ENCODE assay signal across 1 cellular context in the genomic region with DNA sequence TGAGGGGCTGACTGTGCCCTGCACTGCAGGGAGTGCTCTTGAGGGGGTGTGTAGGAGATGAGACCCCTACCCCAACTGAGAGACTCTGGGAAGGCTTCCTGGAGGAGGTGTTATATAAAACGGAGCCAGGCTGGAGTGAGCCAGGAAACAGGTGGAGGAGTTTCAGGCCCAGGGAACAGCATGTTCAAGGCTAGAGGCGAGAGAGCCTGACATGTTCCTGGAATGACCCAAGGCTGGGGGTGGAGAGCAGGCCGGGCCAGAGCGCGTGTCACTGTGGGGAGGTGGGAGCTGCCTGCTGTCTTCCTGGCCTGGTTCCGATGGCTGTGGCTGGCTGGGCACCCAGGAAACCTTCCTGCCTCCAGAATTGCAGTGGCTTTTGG.
TF ChIP-seq lines count a peak whose summit lies in the region.

No MANE protein-coding gene starts in this region.

TF ChIP-seq in HepG2, 621 proteins besides CTCF, POLR2A, EP300 and RAD21 (continued from another document):
- TF ChIP-seq, protein P1, sequence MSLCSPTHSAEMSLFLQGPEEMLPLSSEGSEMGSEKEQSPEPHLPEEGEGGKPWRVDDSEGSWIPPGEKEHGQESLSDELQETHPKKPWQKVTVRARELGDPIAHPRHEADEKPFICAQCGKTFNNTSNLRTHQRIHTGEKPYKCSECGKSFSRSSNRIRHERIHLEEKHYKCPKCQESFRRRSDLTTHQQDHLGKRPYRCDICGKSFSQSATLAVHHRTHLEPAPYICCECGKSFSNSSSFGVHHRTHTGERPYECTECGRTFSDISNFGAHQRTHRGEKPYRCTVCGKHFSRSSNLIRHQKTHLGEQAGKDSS (CRISPR knock-in tag; IDR thresholded peaks at IDR 0.05; ENCODE audit: borderline replicate concordance, low read depth), result no peak
- peak; percentile 65 for TF ChIP-seq ZFP36 (IDR thresholded peaks at IDR 0.05; ENCODE audit: borderline replicate concordance, low read depth, low read length, partially characterized antibody)
- TF ChIP-seq ZNF792 (CRISPR knock-in tag; IDR thresholded peaks at IDR 0.05), result no peak
- TF ChIP-seq, protein P2, sequence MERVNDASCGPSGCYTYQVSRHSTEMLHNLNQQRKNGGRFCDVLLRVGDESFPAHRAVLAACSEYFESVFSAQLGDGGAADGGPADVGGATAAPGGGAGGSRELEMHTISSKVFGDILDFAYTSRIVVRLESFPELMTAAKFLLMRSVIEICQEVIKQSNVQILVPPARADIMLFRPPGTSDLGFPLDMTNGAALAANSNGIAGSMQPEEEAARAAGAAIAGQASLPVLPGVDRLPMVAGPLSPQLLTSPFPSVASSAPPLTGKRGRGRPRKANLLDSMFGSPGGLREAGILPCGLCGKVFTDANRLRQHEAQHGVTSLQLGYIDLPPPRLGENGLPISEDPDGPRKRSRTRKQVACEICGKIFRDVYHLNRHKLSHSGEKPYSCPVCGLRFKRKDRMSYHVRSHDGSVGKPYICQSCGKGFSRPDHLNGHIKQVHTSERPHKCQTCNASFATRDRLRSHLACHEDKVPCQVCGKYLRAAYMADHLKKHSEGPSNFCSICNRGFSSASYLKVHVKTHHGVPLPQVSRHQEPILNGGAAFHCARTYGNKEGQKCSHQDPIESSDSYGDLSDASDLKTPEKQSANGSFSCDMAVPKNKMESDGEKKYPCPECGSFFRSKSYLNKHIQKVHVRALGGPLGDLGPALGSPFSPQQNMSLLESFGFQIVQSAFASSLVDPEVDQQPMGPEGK (CRISPR knock-in tag; IDR thresholded peaks at IDR 0.05), result 0 out of 2 replicates have a peak, but pooled peaks have one; percentile 9
- TF ChIP-seq ESRRA (CRISPR knock-in tag; IDR thresholded peaks at IDR 0.05; ENCODE audit: low read depth), result no peak
- TF ChIP-seq, protein P3, sequence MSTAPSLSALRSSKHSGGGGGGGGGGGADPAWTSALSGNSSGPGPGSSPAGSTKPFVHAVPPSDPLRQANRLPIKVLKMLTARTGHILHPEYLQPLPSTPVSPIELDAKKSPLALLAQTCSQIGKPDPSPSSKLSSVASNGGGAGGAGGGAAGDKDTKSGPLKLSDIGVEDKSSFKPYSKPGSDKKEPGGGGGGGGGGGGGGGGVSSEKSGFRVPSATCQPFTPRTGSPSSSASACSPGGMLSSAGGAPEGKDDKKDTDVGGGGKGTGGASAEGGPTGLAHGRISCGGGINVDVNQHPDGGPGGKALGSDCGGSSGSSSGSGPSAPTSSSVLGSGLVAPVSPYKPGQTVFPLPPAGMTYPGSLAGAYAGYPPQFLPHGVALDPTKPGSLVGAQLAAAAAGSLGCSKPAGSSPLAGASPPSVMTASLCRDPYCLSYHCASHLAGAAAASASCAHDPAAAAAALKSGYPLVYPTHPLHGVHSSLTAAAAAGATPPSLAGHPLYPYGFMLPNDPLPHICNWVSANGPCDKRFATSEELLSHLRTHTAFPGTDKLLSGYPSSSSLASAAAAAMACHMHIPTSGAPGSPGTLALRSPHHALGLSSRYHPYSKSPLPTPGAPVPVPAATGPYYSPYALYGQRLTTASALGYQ (CRISPR knock-in tag; IDR thresholded peaks at IDR 0.05), result no peak
- TF ChIP-seq, protein P4, sequence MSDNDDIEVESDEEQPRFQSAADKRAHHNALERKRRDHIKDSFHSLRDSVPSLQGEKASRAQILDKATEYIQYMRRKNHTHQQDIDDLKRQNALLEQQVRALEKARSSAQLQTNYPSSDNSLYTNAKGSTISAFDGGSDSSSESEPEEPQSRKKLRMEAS (IDR thresholded peaks at IDR 0.05), result peak; percentile 23; the same call in 1 of the 2 replicates
- TF ChIP-seq ZFX (CRISPR knock-in tag; IDR thresholded peaks at IDR 0.05; ENCODE audit: low read depth), result peak; percentile 39; the same call in 1 of the 2 replicates
- TF ChIP-seq ZBTB38 (CRISPR knock-in tag; IDR thresholded peaks at IDR 0.05), result peak; percentile 34; the same call in 1 of the 2 replicates
- TF ChIP-seq, protein P5, sequence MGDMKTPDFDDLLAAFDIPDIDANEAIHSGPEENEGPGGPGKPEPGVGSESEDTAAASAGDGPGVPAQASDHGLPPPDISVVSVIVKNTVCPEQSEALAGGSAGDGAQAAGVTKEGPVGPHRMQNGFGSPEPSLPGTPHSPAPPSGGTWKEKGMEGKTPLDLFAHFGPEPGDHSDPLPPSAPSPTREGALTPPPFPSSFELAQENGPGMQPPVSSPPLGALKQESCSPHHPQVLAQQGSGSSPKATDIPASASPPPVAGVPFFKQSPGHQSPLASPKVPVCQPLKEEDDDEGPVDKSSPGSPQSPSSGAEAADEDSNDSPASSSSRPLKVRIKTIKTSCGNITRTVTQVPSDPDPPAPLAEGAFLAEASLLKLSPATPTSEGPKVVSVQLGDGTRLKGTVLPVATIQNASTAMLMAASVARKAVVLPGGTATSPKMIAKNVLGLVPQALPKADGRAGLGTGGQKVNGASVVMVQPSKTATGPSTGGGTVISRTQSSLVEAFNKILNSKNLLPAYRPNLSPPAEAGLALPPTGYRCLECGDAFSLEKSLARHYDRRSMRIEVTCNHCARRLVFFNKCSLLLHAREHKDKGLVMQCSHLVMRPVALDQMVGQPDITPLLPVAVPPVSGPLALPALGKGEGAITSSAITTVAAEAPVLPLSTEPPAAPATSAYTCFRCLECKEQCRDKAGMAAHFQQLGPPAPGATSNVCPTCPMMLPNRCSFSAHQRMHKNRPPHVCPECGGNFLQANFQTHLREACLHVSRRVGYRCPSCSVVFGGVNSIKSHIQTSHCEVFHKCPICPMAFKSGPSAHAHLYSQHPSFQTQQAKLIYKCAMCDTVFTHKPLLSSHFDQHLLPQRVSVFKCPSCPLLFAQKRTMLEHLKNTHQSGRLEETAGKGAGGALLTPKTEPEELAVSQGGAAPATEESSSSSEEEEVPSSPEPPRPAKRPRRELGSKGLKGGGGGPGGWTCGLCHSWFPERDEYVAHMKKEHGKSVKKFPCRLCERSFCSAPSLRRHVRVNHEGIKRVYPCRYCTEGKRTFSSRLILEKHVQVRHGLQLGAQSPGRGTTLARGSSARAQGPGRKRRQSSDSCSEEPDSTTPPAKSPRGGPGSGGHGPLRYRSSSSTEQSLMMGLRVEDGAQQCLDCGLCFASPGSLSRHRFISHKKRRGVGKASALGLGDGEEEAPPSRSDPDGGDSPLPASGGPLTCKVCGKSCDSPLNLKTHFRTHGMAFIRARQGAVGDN (CRISPR knock-in tag; IDR thresholded peaks at IDR 0.05), result peak; percentile 63
- TF ChIP-seq ZMYM3 (CRISPR knock-in tag; IDR thresholded peaks at IDR 0.05), result peak; percentile 56; the same call in 1 of the 2 replicates
- peak; percentile 21; the same call in 1 of the 2 replicates for TF ChIP-seq HDAC1 (CRISPR knock-in tag; IDR thresholded peaks at IDR 0.05)
